Comparison of ENCODE assay signal across 25 cellular contexts in the genomic region with DNA sequence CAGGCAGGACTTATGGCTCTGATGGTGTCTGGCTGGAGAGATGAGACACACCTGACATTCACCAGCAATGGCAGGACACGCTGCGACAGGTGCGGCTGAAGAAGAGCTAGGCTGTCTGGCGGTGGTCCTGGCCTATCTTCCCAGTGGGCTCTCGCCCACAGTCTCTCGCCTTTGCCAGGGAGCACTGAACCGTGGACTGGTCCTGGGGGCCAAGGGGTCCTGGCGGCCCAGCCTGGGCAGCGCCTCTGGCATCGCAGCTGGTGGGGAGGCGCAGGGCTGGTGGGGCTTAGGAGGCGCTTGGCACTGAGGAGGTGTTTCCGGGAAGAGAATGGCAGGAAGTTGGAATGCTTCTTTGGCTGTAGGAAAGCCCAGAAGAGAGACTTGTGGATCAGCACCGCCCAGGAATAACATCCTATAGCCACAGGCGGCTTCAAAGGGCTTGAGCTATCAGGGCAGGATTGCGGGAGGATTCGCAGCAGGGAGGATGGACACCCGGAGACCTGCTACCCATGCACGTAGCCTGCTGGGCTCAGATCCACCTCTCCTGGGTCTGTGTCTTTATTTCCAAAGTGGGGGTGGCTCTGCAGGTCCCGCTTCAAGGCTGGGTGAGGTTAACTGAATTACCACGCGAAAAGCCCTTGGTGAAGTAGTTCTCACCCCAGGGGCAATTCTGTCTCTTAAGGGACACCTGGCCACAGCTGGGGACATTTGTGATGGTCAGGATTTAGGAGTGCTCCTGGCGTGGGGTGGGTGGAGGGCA. TPM values are rescaled to one million over a fixed set of nuclear protein-coding genes. Genes with fewer than 3 reads are reported as not detected.
A peak's percentile ranks its signal among the peaks of the same experiment; 100 is the strongest.
DNase-seq lines count a peak whose midpoint lies in the region; FAIRE-seq and TF ChIP-seq lines count a peak whose summit lies in the region.
"Had no signal": no experiment of that assay in that cellular context is flagged by ENCODE, and none has a peak within 500 bp of the region (broad histone marks: within the 10 kb centered on the region; RNA-seq: fewer than 3 reads in every experiment).

No MANE protein-coding gene starts in this region.

- H2AK5ac ChIP-seq in H1 (ENCODE audit: low read depth, low read length) = no peak overlapping the region

- H3K36me3 ChIP-seq in BLaER1 treated with 17β-estradiol and CSF1 and Interleukin-3, amounts not matched to agents 10 nM and 100 nM = peaks cover 0 to 37% (median 5%) of the 10 kb centered on the region in 11 experiments; a peak in 9 of 22 replicates
- H3K36me3 ChIP-seq in HEK293 (ENCODE audit: control insufficient read depth in 2 of 2, insufficient read depth in 1 of 2, low read length in 2 of 2) (no peaks in the 10 kb centered on the region; a peak in 1 of 3 replicates), H1 (ENCODE audit: control insufficient read depth in 2 of 4, insufficient read depth in 4 of 4, low read length in 3 of 4) (no peaks in the 10 kb centered on the region), osteoblast (ENCODE audit: insufficient read depth, low read length) (no peaks in the 10 kb centered on the region), breast epithelium (no peaks in the 10 kb centered on the region)

- 90% methylated on average over 23 of the region's 23 CpGs; no CpG with 5 or more reads in 1 of the 2 experiments for WGBS in H1 (ENCODE audit: extremely low coverage in 1 of 2, insufficient coverage in 1 of 2, insufficient read length in 1 of 2, insufficient replicate concordance in 2 of 2, low coverage in 1 of 2, low lambda C conversion rate in 2 of 2, missing lambda C conversion rate in 1 of 2), 2 experiments

- TF ChIP-seq POLR2A in H1 (IDR thresholded peaks at IDR 0.05; ENCODE audit: control extremely low read depth in 1 of 2, low read depth in 2 of 2, low read length in 2 of 2) (no peak), breast epithelium (IDR thresholded peaks at IDR 0.05) (no peak)

- H2BK20ac ChIP-seq in H1 (ENCODE audit: low read length) = no peak overlapping the region

- FAIRE-seq in H1 (lab: Jason Lieb, UNC) = no peak
- FAIRE-seq: GM19239, H54 had no signal

- 0 out of 2 replicates have a peak overlapping the region, but pooled peaks have one; percentile 57 for H4K8ac ChIP-seq in H1 (ENCODE audit: extremely low read depth, insufficient read depth, low read length)

- intact Hi-C loops in dorsolateral prefrontal cortex (cut with DNase I) (no loop called here), breast epithelium (cut with DNase I; ENCODE audit: low total_unique reads) (no loop called here)

- H3K27ac ChIP-seq in BLaER1 treated with 17β-estradiol and CSF1 and Interleukin-3, amounts not matched to agents 10 nM and 100 nM = peak overlapping the region in 6 of 11 experiments; percentile 1 to 49 (median 36); a peak in 4 of 22 replicates
- H3K27ac ChIP-seq in HEK293 (ENCODE audit: extremely low read depth, low read depth, low read length) (no peak overlapping the region), H1 (ENCODE audit: low read depth, low read length) (no peak overlapping the region), osteoblast (ENCODE audit: low read depth, low read length) (no peak overlapping the region), dorsolateral prefrontal cortex (peak overlapping the region in 14 of 59 donors; percentile 2 to 82 (median 23)), breast epithelium (peak overlapping the region in 1 of 2 donors; percentile 25)
- H3K27ac ChIP-seq: heart left ventricle, WERI-Rb-1 had no signal

- H3K56ac ChIP-seq in H1 (replicated peaks; ENCODE audit: insufficient read length, low read depth, low read length) = no peak overlapping the region

- DNase-seq in H1 (ENCODE audit: low read depth in 1 of 2, low spot score in 2 of 2) = no peak
- peak; percentile 77 for DNase-seq in osteoblast (ENCODE audit: insufficient read length, low spot score, missing footprints)
- no peak for DNase-seq in dorsolateral prefrontal cortex
- no peak for DNase-seq in NCI-H82 treated with DMSO at 0.1 percent for 48 hours (lab: John Stamatoyannopoulos, UW; ENCODE audit: unreplicated experiment)
- no peak for DNase-seq in breast epithelium (ENCODE audit: low spot score in 2 of 2)
- DNase-seq: activated CD4-positive, alpha-beta T cell treated with anti-CD3 and anti-CD28 coated beads, Interleukin-2, amount 10 ng/mL, durations not matched to agents 7 days and 5 days; activated naive CD8-positive, alpha-beta T cell treated with anti-CD3 and anti-CD28 coated beads, Interleukin-2, amount 50 U/mL, for 24 hours; activated T-cell treated with anti-CD3 and anti-CD28 coated beads, Interleukin-2, amount 50 U/mL, for 4 hours; COR-L47; effector memory CD4-positive, alpha-beta T cell; kidney glomerular epithelial cell; NCI-H1092; NCI-H2029; NCI-H226; NCI-H748 treated with DMSO at 0.1 percent for 48 hours; nucleus accumbens; OCI-M1; stimulated activated naive CD8-positive, alpha-beta T cell treated with anti-CD3 and anti-CD28 coated beads, Interleukin-15, amount 100 ng/mL, for 72 hours; WERI-Rb-1 had no signal

- H2BK120ac ChIP-seq in H1 (replicated peaks; ENCODE audit: low read depth, low read length) = no peak overlapping the region

- H3K4me2 ChIP-seq in BLaER1 treated with 17β-estradiol and CSF1 and Interleukin-3, amounts not matched to agents 10 nM and 100 nM = peak overlapping the region; percentile 34 to 91 (median 81)
- H3K4me2 ChIP-seq in H1 (ENCODE audit: insufficient read depth in 1 of 2, low read depth in 2 of 2, low read length in 2 of 2) (no peak overlapping the region), osteoblast (ENCODE audit: insufficient read depth, low read length) (no peak overlapping the region)

- no peak for TF ChIP-seq EP300 in H1 (IDR thresholded peaks at IDR 0.05; ENCODE audit: borderline replicate concordance in 1 of 2, low read depth in 2 of 2, low read length in 2 of 2)

- no peak overlapping the region for H2BK12ac ChIP-seq in H1 (ENCODE audit: low read depth, low read length)

- no peak overlapping the region for H4K91ac ChIP-seq in H1 (replicated peaks; ENCODE audit: insufficient read length, low read length)

- H3K9me3 ChIP-seq in BLaER1 treated with 17β-estradiol and CSF1 and Interleukin-3, amounts not matched to agents 10 nM and 100 nM (replicated peaks in 1 of 11) = no peaks in the 10 kb centered on the region
- H3K9me3 ChIP-seq in HEK293 (ENCODE audit: control insufficient read depth, insufficient read depth, low read depth, low read length) (no peaks in the 10 kb centered on the region), H1 (ENCODE audit: insufficient read depth in 2 of 2, low read depth in 1 of 2, low read length in 1 of 2) (no peaks in the 10 kb centered on the region), osteoblast (ENCODE audit: low read depth, low read length) (no peaks in the 10 kb centered on the region), breast epithelium (no peaks in the 10 kb centered on the region)
- H3K9me3 ChIP-seq: heart left ventricle, tibial nerve had no signal

- no peak overlapping the region for H2AFZ ChIP-seq in H1 (ENCODE audit: low read length)
- H2AFZ ChIP-seq in osteoblast (ENCODE audit: low read length) = no peak overlapping the region

- no peaks in the 10 kb centered on the region for H3K27me3 ChIP-seq in BLaER1 treated with 17β-estradiol and CSF1 and Interleukin-3, amounts not matched to agents 10 nM and 100 nM
- H3K27me3 ChIP-seq in H1 (replicated peaks in 1 of 4; ENCODE audit: control insufficient read depth in 3 of 4, extremely low read depth in 1 of 4, insufficient read depth in 3 of 4, low read length in 3 of 4) (no peaks in the 10 kb centered on the region), osteoblast (ENCODE audit: insufficient read depth, low read length) (no peaks in the 10 kb centered on the region), dorsolateral prefrontal cortex (no peaks in the 10 kb centered on the region), breast epithelium (no peaks in the 10 kb centered on the region)
- H3K27me3 ChIP-seq: heart left ventricle, tibial nerve had no signal

- no peak for TF ChIP-seq RAD21 in H1 (IDR thresholded peaks at IDR 0.05 in 1 of 2, conservative IDR thresholded peaks at IDR 0.05 in 1 of 2; ENCODE audit: low read depth in 2 of 2, low read length in 2 of 2)

- peak overlapping the region in 10 of 11 experiments; percentile 3 to 57 (median 43); a peak in 13 of 22 replicates for H3K9ac ChIP-seq in BLaER1 treated with 17β-estradiol and CSF1 and Interleukin-3, amounts not matched to agents 10 nM and 100 nM
- H3K9ac ChIP-seq in H1 (replicated peaks in 1 of 4; ENCODE audit: extremely low read depth in 1 of 4, low read depth in 3 of 4, low read length in 3 of 4) = no peak overlapping the region

- H3K79me2 ChIP-seq in H1 (ENCODE audit: control insufficient read depth in 1 of 2, insufficient read depth in 2 of 2, low read length in 2 of 2) (peaks cover 0 to 70% of the 10 kb centered on the region in 2 experiments; a peak in 2 of 4 replicates), osteoblast (ENCODE audit: insufficient read depth, low read length) (peaks cover 88% of the 10 kb centered on the region)

- H3K23me2 ChIP-seq in H1 (ENCODE audit: low read depth, low read length) = no peaks in the 10 kb centered on the region

- CTCF ChIA-PET in HEK293 (lab: Yijun Ruan, JAX) = interaction anchor here (0.6 to 1.0 kb wide), 2 partner anchors 10 to 157 kb away, joined by 3 read pairs; no protein-coding TSS in a partner anchor
- CTCF ChIA-PET in H1 (lab: Charles Lee; ENCODE audit: partially characterized antibody) = interaction anchor here (0.7 to 2.5 kb wide), 7 partner anchors 10 to 110 kb away, joined by 3 to 17 read pairs (median 4); no protein-coding TSS in a partner anchor

- no peak overlapping the region for H4K5ac ChIP-seq in H1 (ENCODE audit: insufficient read length, low read depth, low read length)

- TF ChIP-seq CTCF in HEK293 (tag by site-specific recombination; IDR thresholded peaks at IDR 0.05) = no peak
- no peak for TF ChIP-seq CTCF in H1 (IDR thresholded peaks at IDR 0.05; ENCODE audit: control extremely low read depth in 1 of 3, insufficient read depth in 1 of 3, low read depth in 1 of 3, low read length in 3 of 3)
- TF ChIP-seq CTCF in osteoblast (IDR thresholded peaks at IDR 0.05; ENCODE audit: extremely low read depth, low read depth, low read length) = no peak
- no peak for TF ChIP-seq CTCF in dorsolateral prefrontal cortex (IDR thresholded peaks at IDR 0.05 in 54 of 56, conservative IDR thresholded peaks at IDR 0.05 in 2 of 56; ENCODE audit: low read depth in 1 of 56, partially characterized antibody in 56 of 56)
- no peak for TF ChIP-seq CTCF in breast epithelium (IDR thresholded peaks at IDR 0.05)

- peaks cover 84 to 96% (median 94%) of the 10 kb centered on the region in 10 experiments for H3K4me1 ChIP-seq in BLaER1 treated with 17β-estradiol and CSF1 and Interleukin-3, amounts not matched to agents 10 nM and 100 nM
- peaks cover 16% of the 10 kb centered on the region for H3K4me1 ChIP-seq in HEK293 (ENCODE audit: control insufficient read depth, insufficient read depth, low read length)
- H3K4me1 ChIP-seq in H1 (replicated peaks in 1 of 4; ENCODE audit: control insufficient read depth in 3 of 4, insufficient read depth in 4 of 4, low read length in 3 of 4) = peaks cover 0 to 7% (median 3%) of the 10 kb centered on the region in 4 experiments; a peak in 4 of 7 replicates
- peaks cover 17% of the 10 kb centered on the region for H3K4me1 ChIP-seq in osteoblast (ENCODE audit: insufficient read depth, low read length)
- H3K4me1 ChIP-seq in breast epithelium = peaks cover 4% of the 10 kb centered on the region in 2 donors

- POLR2A ChIA-PET in HEK293 (lab: Yijun Ruan, JAX) = no interaction called here
- POLR2A ChIA-PET in H1 (lab: Charles Lee; ENCODE audit: partially characterized antibody) = no interaction called here

- no peak overlapping the region for H2BK5ac ChIP-seq in H1 (ENCODE audit: low read depth, low read length)

- no peak overlapping the region for H3K14ac ChIP-seq in H1 (ENCODE audit: insufficient read length)

- H4K20me1 ChIP-seq in BLaER1 treated with 17β-estradiol and CSF1 and Interleukin-3, amounts not matched to agents 10 nM and 100 nM = peaks cover 96 to 100% (median 100%) of the 10 kb centered on the region in 11 experiments
- H4K20me1 ChIP-seq in H1 (replicated peaks in 1 of 2; ENCODE audit: control insufficient read depth in 1 of 2, insufficient read depth in 2 of 2, low read length in 2 of 2) (peaks cover 29 to 32% of the 10 kb centered on the region in 2 experiments), osteoblast (ENCODE audit: insufficient read depth, low read length) (peaks cover 68% of the 10 kb centered on the region)

- no peak overlapping the region for H3K4ac ChIP-seq in H1 (replicated peaks; ENCODE audit: insufficient read length, low read depth, low read length)

- no peak overlapping the region for H3K18ac ChIP-seq in H1 (ENCODE audit: extremely low read depth, low read length)

- no peak overlapping the region for H3K4me3 ChIP-seq in BLaER1 treated with 17β-estradiol and CSF1 and Interleukin-3, amounts not matched to agents 10 nM and 100 nM
- H3K4me3 ChIP-seq in HEK293 (ENCODE audit: low read depth, low read length) (no peak overlapping the region), H1 (ENCODE audit: extremely low read depth in 1 of 4, insufficient read depth in 2 of 4, low read depth in 3 of 4, low read length in 4 of 4) (no peak overlapping the region), osteoblast (ENCODE audit: insufficient read depth, low read length) (no peak overlapping the region), dorsolateral prefrontal cortex (no peak overlapping the region), breast epithelium (no peak overlapping the region)
- H3K4me3 ChIP-seq: heart left ventricle, tibial nerve had no signal

- H3K23ac ChIP-seq in H1 (ENCODE audit: insufficient read length) = no peak overlapping the region

- H2BK15ac ChIP-seq in H1 (ENCODE audit: low read length) = no peak overlapping the region

- peaks cover 22% of the 10 kb centered on the region for H3K79me1 ChIP-seq in H1 (ENCODE audit: low read depth, low read length)

RNA-seq across cellular contexts. Expression of a gene that starts 14.6 kb away (rescaled TPM):
- total RNA-seq in H1 (2021; fragmentation: NEBNext Ultra II Directional; extraction: Animal tissue kit (Norgen Biotek cat#: 25700)) = 31.9 and 32.8 TPM in 2 replicates
- polyA plus RNA-seq in H1 (2011; rRNA removed) = 12.0 and 21.1 TPM in 2 replicates
- polyA plus RNA-seq in H1 (2011; cell fraction: cytosol; rRNA removed) = 16.6 TPM
- 36.4 TPM for polyA plus RNA-seq in H1 (2011; cell fraction: nucleus; rRNA removed)
- polyA plus RNA-seq in H1 (2012, experiment 1 of 2) = 15.0 to 22.8 TPM (median 19.6 TPM) in 4 replicates
- polyA plus RNA-seq in H1 (2012, experiment 2 of 2) = 17.0 TPM
- 13.3 TPM for polyA plus RNA-seq in H1 (2013, experiment 1 of 2)
- polyA plus RNA-seq in H1 (2013, experiment 2 of 2) = 12.3 TPM
- 18.7 and 23.6 TPM in 2 replicates for polyA minus RNA-seq in H1 (2011; rRNA and poly(A)+ RNA removed)
- 26.2 TPM for polyA minus RNA-seq in H1 (2011; cell fraction: cytosol; rRNA and poly(A)+ RNA removed)
- polyA minus RNA-seq in H1 (2011; cell fraction: nucleus; rRNA and poly(A)+ RNA removed) = 44.4 TPM
- 19.7 and 22.1 TPM in 2 replicates for total RNA-seq in osteoblast
- total RNA-seq in dorsolateral prefrontal cortex = 10 to 100 TPM; 35.7 to 91.2 (median 55.2) TPM
- total RNA-seq in breast epithelium = 10 to 100 TPM; 25.0 to 55.3 (median 40.3) TPM

Comparison
In these comparisons a context has a peak if more than half of its experiments do, and no peak if none do; other contexts are left out.
1. H3K27ac ChIP-seq: peak in BLaER1 treated with 17β-estradiol and CSF1 and Interleukin-3, amounts not matched to agents 10 nM and 100 nM (6 of 11); none in HEK293 (single experiment), H1 (single experiment) and osteoblast (single experiment).
2. H3K4me2 ChIP-seq: peak in BLaER1 treated with 17β-estradiol and CSF1 and Interleukin-3, amounts not matched to agents 10 nM and 100 nM (11 of 11); none in H1 (0 of 2) and osteoblast (single experiment).
3. H3K9ac ChIP-seq: peak in BLaER1 treated with 17β-estradiol and CSF1 and Interleukin-3, amounts not matched to agents 10 nM and 100 nM (10 of 11); none in H1 (0 of 4).